ENCODE assay signal across 23 cellular contexts in the genomic region with DNA sequence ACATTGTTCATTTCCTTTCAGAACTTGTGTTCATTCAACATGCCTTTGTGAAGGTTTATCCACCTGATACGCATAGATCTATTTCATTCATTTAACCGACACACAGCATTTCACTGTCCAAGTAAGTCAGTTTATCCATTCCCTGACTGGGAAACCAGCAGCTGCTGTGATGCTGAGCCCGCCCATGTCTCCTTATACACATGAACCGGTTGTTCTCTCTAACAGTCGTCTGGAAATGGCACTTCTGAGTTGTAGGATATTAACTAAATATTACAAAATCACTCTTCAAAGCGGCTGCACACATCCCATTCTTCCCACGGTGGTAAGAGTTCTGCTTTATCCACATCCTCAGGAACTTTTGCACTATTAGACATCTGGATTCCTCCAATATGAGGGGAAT.
"Had no signal": no experiment of that assay in that cellular context is flagged by ENCODE, and none has a peak within 500 bp of the region (broad histone marks: within the 10 kb centered on the region; RNA-seq: fewer than 3 reads in every experiment).

No MANE protein-coding gene starts in this region.

- DNase-seq: Kasumi-1, MM.1S, NCI-H1092 treated with DMSO at 0.1 percent for 48 hours, NCI-H1436, NCI-H187, NCI-H2029, NCI-H2081 treated with DMSO at 0.1 percent for 48 hours, NCI-H2171, NCI-H226, NCI-H446, NCI-H510A, NCI-H524 treated with DMSO at 0.1 percent for 48 hours, NCI-H69, NCI-H774, Right ventricle myocardium superior, RPMI8226, SIG-M5 had no signal

- H3K27ac Mint-ChIP-seq: IgD-negative memory B cell had no signal

- ATAC-seq: K562 had no signal

- H3K27ac ChIP-seq: HL-60, KMS-11, SJSA1, SK-N-MC had no signal

- H3K4me2 ChIP-seq: KMS-11 had no signal

- H3K27me3 ChIP-seq: SJSA1 had no signal

- H3K9ac ChIP-seq: KMS-11 had no signal

- H3K4me1 ChIP-seq: SJSA1 had no signal

- H3K36me3 ChIP-seq: SJSA1 had no signal

- H3K4me3 ChIP-seq: K562, SJSA1, SK-N-MC had no signal

- H3K27me3 Mint-ChIP-seq: IgD-negative memory B cell had no signal

- H3K9me3 ChIP-seq: SJSA1 had no signal

- H3K4me3 Mint-ChIP-seq: IgD-negative memory B cell had no signal
